ENCODE assay signal across 1 cellular context in the genomic region with DNA sequence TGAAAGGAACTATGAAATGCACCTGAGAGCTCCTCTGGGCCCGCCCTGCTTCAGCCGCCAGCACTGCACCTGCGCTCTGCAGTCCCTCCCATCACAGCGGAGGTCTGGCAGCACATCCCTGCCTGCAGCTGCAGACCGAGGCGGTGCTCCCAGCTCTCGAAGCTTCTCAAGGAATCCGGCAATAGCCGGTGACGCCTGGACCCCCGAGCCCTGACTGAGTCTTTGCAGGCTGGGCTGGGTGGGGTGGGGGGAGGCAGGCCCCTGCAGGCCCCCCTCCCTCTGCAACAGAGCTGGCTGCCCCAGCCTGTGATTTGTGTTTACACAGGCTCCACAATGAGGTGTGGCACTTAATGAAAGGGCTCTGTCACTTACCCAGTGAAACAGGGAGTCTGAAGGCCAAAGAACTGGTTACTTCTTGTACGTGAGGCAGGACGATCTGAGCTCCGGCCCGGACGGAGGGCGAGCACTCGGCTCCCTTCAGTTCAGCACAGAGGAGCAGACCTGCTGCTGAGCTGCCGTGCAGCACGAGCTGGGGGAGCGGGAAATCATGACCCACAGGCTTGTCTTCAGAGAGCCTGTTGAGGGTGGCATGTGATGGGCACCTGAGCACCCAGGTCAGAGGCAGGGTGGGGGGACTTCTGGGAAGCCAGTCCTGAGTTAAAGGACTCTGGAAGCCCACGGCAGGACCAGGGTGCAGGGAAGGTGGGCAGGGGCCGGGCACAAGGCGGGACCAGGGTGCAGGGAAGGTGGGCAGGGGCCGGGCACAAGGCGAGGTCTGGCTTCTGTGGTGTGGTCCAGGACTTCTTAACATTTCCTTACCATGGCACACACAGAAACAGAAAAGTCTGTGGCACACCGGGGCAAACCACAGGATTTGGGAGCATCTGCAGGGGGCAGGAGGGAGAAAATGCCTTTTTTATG.
TF ChIP-seq lines count a peak whose summit lies in the region.

No MANE protein-coding gene starts in this region.

TF ChIP-seq in HepG2, 621 proteins besides CTCF, POLR2A, EP300 and RAD21 (continued from another document):
- TF ChIP-seq ZNF687 (CRISPR knock-in tag; IDR thresholded peaks at IDR 0.05): 0 out of 2 replicates have a peak, but pooled peaks have one; percentile 14
- TF ChIP-seq HNRNPL (IDR thresholded peaks at IDR 0.05; ENCODE audit: low read depth, low read length): 0 out of 2 replicates have a peak, but pooled peaks have one; percentile 48
